16 cellular contexts compared by ENCODE assay signal in the genomic region with DNA sequence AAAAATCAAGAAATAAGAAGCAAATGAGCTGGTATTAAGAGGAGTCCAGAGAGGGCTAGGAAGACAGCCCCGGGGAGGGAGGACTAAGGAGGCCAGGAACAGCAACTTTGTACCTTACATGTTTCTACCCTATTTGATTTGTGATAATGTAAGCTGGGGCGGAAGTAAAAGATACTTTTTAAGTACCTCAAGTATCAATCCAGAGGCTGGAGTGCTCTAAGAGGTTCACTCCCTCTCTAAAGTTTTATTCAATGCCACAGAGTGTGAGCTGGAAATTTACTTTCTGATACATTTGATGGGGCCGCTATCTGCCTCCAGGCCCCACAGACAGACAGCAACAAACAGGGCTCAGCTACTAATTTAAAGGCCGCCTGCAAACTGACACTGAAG. TPM values are rescaled to one million over a fixed set of nuclear protein-coding genes. Genes with fewer than 3 reads are reported as not detected.
A peak's percentile ranks its signal among the peaks of the same experiment; 100 is the strongest.
DNase-seq lines count a peak whose midpoint lies in the region; ATAC-seq, FAIRE-seq and TF ChIP-seq lines count a peak whose summit lies in the region.
"Had no signal": no experiment of that assay in that cellular context is flagged by ENCODE, and none has a peak within 500 bp of the region (broad histone marks: within the 10 kb centered on the region; RNA-seq: fewer than 3 reads in every experiment).

No MANE protein-coding gene starts in this region.

- H3K4me3 ChIP-seq in HepG2 (replicated peaks in 1 of 3; ENCODE audit: insufficient read depth in 1 of 3, low read depth in 2 of 3, low read length in 3 of 3): no peak overlapping the region
- H3K4me3 ChIP-seq in right lobe of liver: no peak overlapping the region
- H3K4me3 ChIP-seq in hepatocyte: no peak overlapping the region
- H3K4me3 ChIP-seq: colonic mucosa, right atrium auricular region, thoracic aorta had no signal

- no peak for ATAC-seq in HepG2
- ATAC-seq in right lobe of liver: no peak
- ATAC-seq in activated naive CD4-positive, alpha-beta T cell treated with anti-CD3 and anti-CD28 coated beads, Interleukin-2, amount 50 U/mL, for 72 hours: no peak

- H3K9me3 ChIP-seq in HepG2 (ENCODE audit: low read length): no peaks in the 10 kb centered on the region
- no peaks in the 10 kb centered on the region for H3K9me3 ChIP-seq in right lobe of liver
- H3K9me3 ChIP-seq in hepatocyte (ENCODE audit: low read depth): no peaks in the 10 kb centered on the region
- H3K9me3 ChIP-seq: colonic mucosa, right atrium auricular region, thoracic aorta had no signal

- in situ Hi-C loops in HepG2 (cut with HindIII; ENCODE audit: extremely low pct_ligation_motif_present, low pct_unique_long_range_greater_than_20kb): no loop called here

- H3K27ac ChIP-seq in HepG2 (ENCODE audit: extremely low read length, insufficient read depth, low read length) (peak overlapping the region; percentile 31), right lobe of liver (peak overlapping the region in 1 of 3 donors; percentile 40), hepatocyte (no peak overlapping the region)
- H3K27ac ChIP-seq: colonic mucosa, right atrium auricular region, thoracic aorta had no signal

- no TSS peak for BruUV-seq in HepG2 (replicated peaks; lab: Mats Ljungman, UMichigan)

- TF ChIP-seq EP300 in HepG2 (IDR thresholded peaks at IDR 0.05; ENCODE audit: low read depth in 2 of 2, low read length in 2 of 2): no peak
- TF ChIP-seq EP300 in HepG2 (CRISPR knock-in tag; IDR thresholded peaks at IDR 0.05; ENCODE audit: borderline replicate concordance): no peak

- CTCF ChIA-PET in HepG2 (lab: Yijun Ruan, JAX; ENCODE audit: low intra/inter-chr PET ratio, low total read pairs): no interaction called here

- peaks cover 3% of the 10 kb centered on the region for H3K27me3 Mint-ChIP-seq in nephron (ENCODE audit: low read depth)

- peak overlapping the region; percentile 32 to 68 for H3K27ac Mint-ChIP-seq in activated naive CD4-positive, alpha-beta T cell treated with anti-CD3 and anti-CD28 coated beads, Interleukin-2, amount 50 U/mL, for 72 hours
- H3K27ac Mint-ChIP-seq in nephron: peak overlapping the region; percentile 20 to 70 (median 70)

- peaks cover 0 to 10% of the 10 kb centered on the region in 2 donors for H3K36me3 Mint-ChIP-seq in activated naive CD4-positive, alpha-beta T cell treated with anti-CD3 and anti-CD28 coated beads, Interleukin-2, amount 50 U/mL, for 72 hours
- peaks cover 47% of the 10 kb centered on the region for H3K36me3 Mint-ChIP-seq in nephron (ENCODE audit: low read depth)

- no peak for TF ChIP-seq RAD21 in HepG2 (CRISPR knock-in tag; IDR thresholded peaks at IDR 0.05)

- TF ChIP-seq CTCF in HepG2 (CRISPR knock-in tag; IDR thresholded peaks at IDR 0.05) (no peak), right lobe of liver (IDR thresholded peaks at IDR 0.05) (no peak), nephron (IDR thresholded peaks at IDR 0.05; ENCODE audit: unreplicated experiment in 3 of 3) (no peak), hepatocyte (IDR thresholded peaks at IDR 0.05; ENCODE audit: poor library complexity) (no peak)

- H3K4me2 ChIP-seq in HepG2 (ENCODE audit: low read depth, low read length) (no peak overlapping the region), hepatocyte (no peak overlapping the region)

- peaks cover 46% of the 10 kb centered on the region for H3K4me1 ChIP-seq in HepG2 (ENCODE audit: insufficient read depth, low read length)
- peaks cover 0 to 68% (median 29%) of the 10 kb centered on the region in 4 donors for H3K4me1 ChIP-seq in right lobe of liver
- peaks cover 36% of the 10 kb centered on the region for H3K4me1 ChIP-seq in hepatocyte (ENCODE audit: insufficient read depth)

- DNase-seq in HepG2 (ENCODE audit: low spot score): no peak
- DNase-seq in right lobe of liver: no peak
- DNase-seq in activated naive CD4-positive, alpha-beta T cell treated with anti-CD3 and anti-CD28 coated beads, Interleukin-2, amount 50 U/mL, for 72 hours (ENCODE audit: low spot score in 2 of 2): no peak
- no peak for DNase-seq in NCI-H2081 (lab: John Stamatoyannopoulos, UW)
- DNase-seq in posterior vena cava (ENCODE audit: low spot score): no peak
- no peak for DNase-seq in hepatocyte (ENCODE audit: low spot score)
- DNase-seq: activated CD4-positive, alpha-beta T cell treated with anti-CD3 and anti-CD28 coated beads for 1 hour; activated gamma-delta T cell treated with Interleukin-2 at 50 U/mL for 16 hours; colonic mucosa; GDM1; NCI-H1417 treated with DMSO at 0.1 percent for 48 hours; NCI-H2171 treated with DMSO at 0.1 percent for 48 hours; NCI-H526 treated with DMSO at 0.1 percent for 48 hours had no signal

- H4K20me1 ChIP-seq in HepG2 (ENCODE audit: insufficient read depth, low read length) (peaks cover 4% of the 10 kb centered on the region; the same call in 1 of the 2 replicates), hepatocyte (ENCODE audit: insufficient read depth, poor library complexity, severe bottlenecking) (peaks cover 30% of the 10 kb centered on the region)

- WGBS in HepG2 (ENCODE audit: low lambda C conversion rate): over 99% methylated on average over 4 of the region's 4 CpGs
- 68% methylated on average over 2 of the region's 4 CpGs for WGBS in right lobe of liver (ENCODE audit: insufficient coverage, low coverage, low lambda C conversion rate, missing lambda C conversion rate)
- 90% methylated on average over 4 of the region's 4 CpGs for WGBS in hepatocyte (ENCODE audit: low lambda C conversion rate, missing lambda C conversion rate)

- H3K9me3 Mint-ChIP-seq in activated naive CD4-positive, alpha-beta T cell treated with anti-CD3 and anti-CD28 coated beads, Interleukin-2, amount 50 U/mL, for 72 hours: no peaks in the 10 kb centered on the region
- no peaks in the 10 kb centered on the region for H3K9me3 Mint-ChIP-seq in nephron

- H3K27me3 ChIP-seq in HepG2 (ENCODE audit: control insufficient read depth in 1 of 2, insufficient read depth in 2 of 2, low read length in 2 of 2): no peaks in the 10 kb centered on the region
- H3K27me3 ChIP-seq in right lobe of liver: no peaks in the 10 kb centered on the region
- H3K27me3 ChIP-seq in hepatocyte: no peaks in the 10 kb centered on the region
- H3K27me3 ChIP-seq: colonic mucosa, right atrium auricular region had no signal

- H3K36me3 ChIP-seq in HepG2 (replicated peaks in 1 of 2; ENCODE audit: control insufficient read depth in 1 of 2, insufficient read depth in 2 of 2, low read length in 2 of 2) (peaks cover 21 to 49% of the 10 kb centered on the region in 2 experiments), right lobe of liver (no peaks in the 10 kb centered on the region), hepatocyte (replicated peaks; ENCODE audit: insufficient read depth, low read depth) (no peaks in the 10 kb centered on the region)
- H3K36me3 ChIP-seq: colonic mucosa had no signal

- no peaks in the 10 kb centered on the region for H3K9me2 ChIP-seq in hepatocyte (replicated peaks; ENCODE audit: insufficient read depth)

- POLR2A ChIA-PET in HepG2 (lab: Yijun Ruan, JAX): no interaction called here

- no peak overlapping the region for H3K9ac ChIP-seq in HepG2 (ENCODE audit: insufficient read depth, low read depth, low read length)

- H2AFZ ChIP-seq in HepG2 (ENCODE audit: low read length) (no peak overlapping the region), hepatocyte (no peak overlapping the region)

- intact Hi-C loops in HepG2 (cut with micrococcal nuclease; ENCODE audit: unreplicated experiment) (no loop called here), right lobe of liver (cut with DNase I) (loop anchor here in 1 of 2 donors (10.0 kb wide), 1 partner anchor 54 kb away; no protein-coding TSS in a partner anchor), posterior vena cava (cut with DNase I) (no loop called here)

- peaks cover 56% of the 10 kb centered on the region for H3K4me1 Mint-ChIP-seq in nephron

- H3K79me2 ChIP-seq in HepG2 (ENCODE audit: insufficient read depth, low read length): peaks cover 38% of the 10 kb centered on the region
- H3K79me2 ChIP-seq in hepatocyte: peaks cover 97% of the 10 kb centered on the region

- TF ChIP-seq POLR2A in HepG2 (IDR thresholded peaks at IDR 0.05; ENCODE audit: insufficient read depth in 1 of 2, low read depth in 2 of 2, low read length in 2 of 2) (no peak), right lobe of liver (IDR thresholded peaks at IDR 0.05) (no peak)

- no peak for FAIRE-seq in HepG2 (lab: Jason Lieb, UNC)

- peak overlapping the region in 2 of 3 experiments; percentile 12 to 41 for H3K4me3 Mint-ChIP-seq in nephron

TF ChIP-seq in HepG2, 621 proteins besides CTCF, POLR2A, EP300 and RAD21 (continues in another document):
- TF ChIP-seq ZNF343 (CRISPR knock-in tag; IDR thresholded peaks at IDR 0.05): no peak
- no peak for TF ChIP-seq MED1 (CRISPR knock-in tag; IDR thresholded peaks at IDR 0.05)
- TF ChIP-seq ZNF12 (CRISPR knock-in tag; IDR thresholded peaks at IDR 0.05): no peak
- no peak for TF ChIP-seq HDAC1 (CRISPR knock-in tag; IDR thresholded peaks at IDR 0.05)

RNA-seq across cellular contexts. Expression of gene MLLT1, which starts 11.4 kb away (rescaled TPM):
- total RNA-seq in HepG2 (2016; rRNA removed; fragmentation: Illumina TruSeq; extraction: Trizol) (11.6 and 12.2 TPM in 2 replicates), right lobe of liver (10 to 100 TPM; 11.3 to 24.3 (median 15.3) TPM), posterior vena cava (10 to 100 TPM; 49.2 to 52.0 TPM), hepatocyte (13.6 and 17.2 TPM in 2 replicates)
- 8.6 and 9.6 TPM in 2 replicates for total RNA-seq in HepG2 (2016; cell fraction: cytosol; rRNA removed; fragmentation: Illumina TruSeq; extraction: Trizol; ENCODE audit: low read depth)
- total RNA-seq in HepG2 (2016; cell fraction: insoluble cytoplasmic fraction; rRNA removed; fragmentation: Illumina TruSeq; extraction: Trizol): 9.5 and 12.5 TPM in 2 replicates
- 12.7 and 15.3 TPM in 2 replicates for total RNA-seq in HepG2 (2016; cell fraction: membrane; rRNA removed; fragmentation: Illumina TruSeq; extraction: Trizol)
- total RNA-seq in HepG2 (2016; cell fraction: nucleus; rRNA removed; fragmentation: Illumina TruSeq; extraction: Trizol): 8.8 and 10.0 TPM in 2 replicates
- polyA plus RNA-seq in HepG2 (2011; rRNA removed) (11.7 and 12.7 TPM in 2 replicates), hepatocyte (22.9 and 23.3 TPM in 2 replicates)
- 7.4 and 11.8 TPM in 2 replicates for polyA plus RNA-seq in HepG2 (2011; cell fraction: cytosol; rRNA removed)
- polyA plus RNA-seq in HepG2 (2011; cell fraction: nucleus; rRNA removed): 27.2 and 40.6 TPM in 2 replicates
- 11.3 and 13.5 TPM in 2 replicates for polyA plus RNA-seq in HepG2 (2012)
- polyA plus RNA-seq in HepG2 (2016; cell fraction: cytosol; fragmentation: Illumina TruSeq; extraction: Trizol; ENCODE audit: low read depth): 4.7 and 6.0 TPM in 2 replicates
- polyA plus RNA-seq in HepG2 (2016; cell fraction: insoluble cytoplasmic fraction; fragmentation: Illumina TruSeq; extraction: Trizol; ENCODE audit: low read depth): 21.6 and 27.3 TPM in 2 replicates
- polyA plus RNA-seq in HepG2 (2016; cell fraction: membrane; fragmentation: Illumina TruSeq; extraction: Trizol; ENCODE audit: low read depth): 15.1 and 15.5 TPM in 2 replicates
- 29.9 and 38.7 TPM in 2 replicates for polyA plus RNA-seq in HepG2 (2016; cell fraction: nucleus; fragmentation: Illumina TruSeq; extraction: Trizol; ENCODE audit: insufficient read depth, low read depth)
- polyA minus RNA-seq in HepG2 (2011; rRNA and poly(A)+ RNA removed; ENCODE audit: low replicate concordance): 22.8 and 26.1 TPM in 2 replicates
- polyA minus RNA-seq in HepG2 (2011; cell fraction: cytosol; rRNA and poly(A)+ RNA removed): 20.7 and 22.7 TPM in 2 replicates
- 5.4 and 5.6 TPM in 2 replicates for polyA minus RNA-seq in HepG2 (2011; cell fraction: nucleus; rRNA and poly(A)+ RNA removed)
- 10 to 100 TPM; 31.8 to 48.2 TPM for total RNA-seq in activated naive CD4-positive, alpha-beta T cell treated with anti-CD3 and anti-CD28 coated beads, Interleukin-2, amount 50 U/mL, for 72 hours
